9 cellular contexts compared by ENCODE assay signal in genomic region chr1:179867493-179868330, GRCh38. TPM values are rescaled to one million over a fixed set of nuclear protein-coding genes. Genes with fewer than 3 reads are reported as not detected.
DNase-seq lines count a peak whose midpoint lies in the region; ATAC-seq and TF ChIP-seq lines count a peak whose summit lies in the region.
"Had no signal": no experiment of that assay in that cellular context is flagged by ENCODE, and none has a peak within 500 bp of the region (broad histone marks: within the 10 kb centered on the region; RNA-seq: fewer than 3 reads in every experiment).

No MANE protein-coding gene starts in this region.

- peak; percentile 27 to 58 for DNase-seq in NCI-H2081 (lab: John Stamatoyannopoulos, UW)
- no peak for DNase-seq in NCI-H2081 treated with DMSO at 0.1 percent for 48 hours (lab: John Stamatoyannopoulos, UW)
- DNase-seq in NCI-H446 treated with DMSO at 0.1 percent for 48 hours (lab: John Stamatoyannopoulos, UW), result peak; percentile 18
- DNase-seq in activated CD4-positive, alpha-beta memory T cell treated with anti-CD3 and anti-CD28 coated beads, Interleukin-2, amount 10 ng/mL, durations not matched to agents 7 days and 5 days, result peak; percentile 53
- no peak for DNase-seq in esophagus squamous epithelium (lab: John Stamatoyannopoulos, UW)
- no peak for DNase-seq in mesenteric fat pad (ENCODE audit: low spot score)

- H3K4me1 ChIP-seq in esophagus squamous epithelium (peaks cover 0 to 14% (median 3%) of the 10 kb centered on the region in 3 donors), neutrophil (ENCODE audit: control insufficient read depth in 1 of 2, insufficient read depth in 1 of 2, low read depth in 1 of 2, low read length in 1 of 2) (peaks cover 3 to 13% of the 10 kb centered on the region in 2 experiments)

- no peaks in the 10 kb centered on the region for H3K9me3 ChIP-seq in esophagus squamous epithelium
- no peaks in the 10 kb centered on the region for H3K9me3 ChIP-seq in neutrophil
- H3K9me3 ChIP-seq: BLaER1 treated with 17β-estradiol and CSF1 and Interleukin-3, amounts not matched to agents 10 nM and 100 nM had no signal

- H3K9me3 Mint-ChIP-seq in activated CD4-positive, alpha-beta memory T cell treated with anti-CD3 and anti-CD28 coated beads, Interleukin-2, amount 10 ng/mL, durations not matched to agents 7 days and 5 days, result no peaks in the 10 kb centered on the region

- TF ChIP-seq CTCF in esophagus squamous epithelium (IDR thresholded peaks at IDR 0.05) (peak; percentile 17 to 60 (median 52)), neutrophil (IDR thresholded peaks at IDR 0.05) (peak; percentile 26)

- H3K27me3 ChIP-seq in esophagus squamous epithelium (no peaks in the 10 kb centered on the region), neutrophil (no peaks in the 10 kb centered on the region)
- H3K27me3 ChIP-seq: BLaER1 treated with 17β-estradiol and CSF1 and Interleukin-3, amounts not matched to agents 10 nM and 100 nM had no signal

- H3K27ac Mint-ChIP-seq in activated CD4-positive, alpha-beta memory T cell treated with anti-CD3 and anti-CD28 coated beads, Interleukin-2, amount 10 ng/mL, durations not matched to agents 7 days and 5 days, result no peak overlapping the region

- 8 to 10% methylated on average over 1 of the region's 1 CpG for WGBS in esophagus squamous epithelium, 2 donors

- no peak overlapping the region for H3K4me3 Mint-ChIP-seq in activated CD4-positive, alpha-beta memory T cell treated with anti-CD3 and anti-CD28 coated beads, Interleukin-2, amount 10 ng/mL, durations not matched to agents 7 days and 5 days

- H3K36me3 ChIP-seq in esophagus squamous epithelium (peaks cover 10 to 91% (median 21%) of the 10 kb centered on the region in 3 donors), neutrophil (peaks cover 45% of the 10 kb centered on the region)

- intact Hi-C loops in esophagus squamous epithelium (cut with DNase I), result loop anchor here (10.0 kb wide), 1 partner anchor 317 kb away; no protein-coding TSS in a partner anchor

- POLR2A ChIA-PET in activated CD4-positive, alpha-beta memory T cell treated with anti-CD3 and anti-CD28 coated beads, Interleukin-2, amount 10 ng/mL, durations not matched to agents 7 days and 5 days (lab: Charles Lee), result interaction anchor here (1.0 to 2.5 kb wide), 4 partner anchors 9 to 86 kb away, joined by 3 to 13 read pairs (median 6); partner anchors contain the start of genes TOR1AIP1 and TOR1AIP2

- CTCF ChIA-PET in activated CD4-positive, alpha-beta memory T cell treated with anti-CD3 and anti-CD28 coated beads, Interleukin-2, amount 10 ng/mL, durations not matched to agents 7 days and 5 days (lab: Charles Lee), result interaction anchor here (0.6 to 7.3 kb wide), 15 partner anchors 8 to 311 kb away, joined by 3 to 88 read pairs (median 4); no protein-coding TSS in a partner anchor

- peaks cover 8% of the 10 kb centered on the region for H3K4me1 Mint-ChIP-seq in activated CD4-positive, alpha-beta memory T cell treated with anti-CD3 and anti-CD28 coated beads, Interleukin-2, amount 10 ng/mL, durations not matched to agents 7 days and 5 days

- no peaks in the 10 kb centered on the region for H3K27me3 Mint-ChIP-seq in activated CD4-positive, alpha-beta memory T cell treated with anti-CD3 and anti-CD28 coated beads, Interleukin-2, amount 10 ng/mL, durations not matched to agents 7 days and 5 days

- H3K4me3 ChIP-seq in esophagus squamous epithelium (no peak overlapping the region), neutrophil (ENCODE audit: low read depth in 1 of 2, low read length in 1 of 2) (no peak overlapping the region)
- H3K4me3 ChIP-seq: BLaER1 treated with 17β-estradiol and CSF1 and Interleukin-3, amounts not matched to agents 10 nM and 100 nM had no signal

- ATAC-seq in HG02763 (IDR thresholded peaks at IDR 0.05; ENCODE audit: unreplicated experiment), result peak; percentile 70

- H3K36me3 Mint-ChIP-seq in activated CD4-positive, alpha-beta memory T cell treated with anti-CD3 and anti-CD28 coated beads, Interleukin-2, amount 10 ng/mL, durations not matched to agents 7 days and 5 days (ENCODE audit: low read depth), result peaks cover 40% of the 10 kb centered on the region

- TF ChIP-seq POLR2A in esophagus squamous epithelium (IDR thresholded peaks at IDR 0.05), result no peak

- H3K27ac ChIP-seq in esophagus squamous epithelium (no peak overlapping the region), neutrophil (no peak overlapping the region)
- H3K27ac ChIP-seq: BLaER1 treated with 17β-estradiol and CSF1 and Interleukin-3, amounts not matched to agents 10 nM and 100 nM had no signal

RNA-seq across cellular contexts. Expression of gene TOR1AIP2, which starts 9.9 kb away (rescaled TPM):
- total RNA-seq in activated CD4-positive, alpha-beta memory T cell treated with anti-CD3 and anti-CD28 coated beads, Interleukin-2, amount 10 ng/mL, durations not matched to agents 7 days and 5 days, result 10 to 100 TPM; 44.5 to 45.7 TPM
- total RNA-seq in esophagus squamous epithelium (10 to 100 TPM; 51.1 to 69.8 (median 61.0) TPM), mesenteric fat pad (85.3 TPM)

RNA-seq across cellular contexts. Expression of gene TOR1AIP1, which starts 14.4 kb away (rescaled TPM):
- total RNA-seq in activated CD4-positive, alpha-beta memory T cell treated with anti-CD3 and anti-CD28 coated beads, Interleukin-2, amount 10 ng/mL, durations not matched to agents 7 days and 5 days, result 10 to 100 TPM; 84.8 to 88.5 TPM
- 10 to 100 TPM; 26.1 to 78.8 (median 35.3) TPM for total RNA-seq in esophagus squamous epithelium
- 42.6 TPM for total RNA-seq in mesenteric fat pad

Comparison
In these comparisons a context has a peak if more than half of its experiments do, and no peak if none do; other contexts are left out.
1. DNase-seq: peak in NCI-H2081 (2 of 2), NCI-H446 treated with DMSO at 0.1 percent for 48 hours (single experiment) and activated CD4-positive, alpha-beta memory T cell treated with anti-CD3 and anti-CD28 coated beads, Interleukin-2, amount 10 ng/mL, durations not matched to agents 7 days and 5 days (single experiment); none in NCI-H2081 treated with DMSO at 0.1 percent for 48 hours (single experiment), esophagus squamous epithelium (single experiment) and mesenteric fat pad (single experiment).